ENCODE assay signal across 1 cellular context in the genomic region with DNA sequence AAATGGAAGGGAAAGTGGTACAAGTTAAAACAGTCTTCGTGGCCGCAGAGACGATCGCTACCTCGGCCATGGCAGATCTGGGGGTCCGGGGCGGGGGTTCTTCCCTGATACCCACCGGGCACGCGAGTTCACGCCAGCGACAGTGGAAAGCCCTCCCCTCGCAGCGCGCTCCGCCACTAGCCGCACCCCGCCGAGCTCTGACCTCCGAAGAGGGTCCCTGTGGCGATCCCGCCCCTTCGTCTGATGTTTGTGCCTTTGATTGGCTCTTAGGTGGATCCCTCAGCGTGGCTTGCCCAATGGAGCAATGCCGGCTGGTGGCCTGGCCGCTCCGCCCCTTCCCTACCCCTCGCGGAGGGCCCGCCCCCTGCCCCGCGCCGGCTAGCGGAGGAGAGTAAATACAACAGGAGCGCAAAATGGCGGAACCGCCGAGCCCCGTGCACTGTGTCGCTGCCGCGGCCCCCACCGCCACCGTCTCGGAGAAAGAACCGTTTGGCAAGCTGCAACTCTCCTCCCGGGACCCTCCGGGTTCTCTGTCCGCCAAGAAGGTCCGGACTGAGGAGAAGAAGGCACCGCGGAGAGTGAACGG.
TF ChIP-seq lines count a peak whose summit lies in the region.

A gene (plus strand): TSS at position 403 of the 586 bp plus-strand sequence. CDS start 11 bp downstream, at position 414.

TF ChIP-seq in HepG2, 621 proteins besides CTCF, POLR2A, EP300 and RAD21 (continued from another document and continues in another):
- TF ChIP-seq, protein P1, sequence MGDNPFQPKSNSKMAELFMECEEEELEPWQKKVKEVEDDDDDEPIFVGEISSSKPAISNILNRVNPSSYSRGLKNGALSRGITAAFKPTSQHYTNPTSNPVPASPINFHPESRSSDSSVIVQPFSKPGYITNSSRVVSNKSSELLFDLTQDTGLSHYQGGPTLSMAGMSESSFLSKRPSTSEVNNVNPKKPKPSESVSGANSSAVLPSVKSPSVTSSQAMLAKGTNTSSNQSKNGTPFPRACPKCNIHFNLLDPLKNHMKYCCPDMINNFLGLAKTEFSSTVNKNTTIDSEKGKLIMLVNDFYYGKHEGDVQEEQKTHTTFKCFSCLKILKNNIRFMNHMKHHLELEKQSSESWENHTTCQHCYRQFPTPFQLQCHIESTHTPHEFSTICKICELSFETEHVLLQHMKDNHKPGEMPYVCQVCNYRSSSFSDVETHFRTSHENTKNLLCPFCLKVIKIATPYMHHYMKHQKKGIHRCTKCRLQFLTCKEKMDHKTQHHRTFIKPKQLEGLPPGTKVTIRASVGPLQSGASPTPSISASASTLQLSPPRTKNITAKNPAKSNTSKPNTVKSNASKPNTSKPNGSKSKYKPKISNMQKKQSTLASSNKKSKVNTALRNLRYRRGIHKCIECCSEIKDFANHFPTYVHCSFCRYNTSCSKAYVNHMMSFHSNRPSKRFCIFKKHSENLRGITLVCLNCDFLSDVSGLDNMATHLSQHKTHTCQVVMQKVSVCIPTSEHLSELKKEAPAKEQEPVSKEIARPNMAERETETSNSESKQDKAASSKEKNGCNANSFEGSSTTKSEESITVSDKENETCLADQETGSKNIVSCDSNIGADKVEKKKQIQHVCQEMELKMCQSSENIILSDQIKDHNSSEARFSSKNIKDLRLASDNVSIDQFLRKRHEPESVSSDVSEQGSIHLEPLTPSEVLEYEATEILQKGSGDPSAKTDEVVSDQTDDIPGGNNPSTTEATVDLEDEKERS (CRISPR knock-in tag; IDR thresholded peaks at IDR 0.05), result no peak; the same call in none of the 2 replicates
- TF ChIP-seq LCORL (IDR thresholded peaks at IDR 0.05) (no peak), LCORL (CRISPR knock-in tag; IDR thresholded peaks at IDR 0.05) (peak; percentile 42; the same call in 1 of the 2 replicates), REXO4 (CRISPR knock-in tag; IDR thresholded peaks at IDR 0.05; ENCODE audit: borderline replicate concordance) (no peak), ZC3H13 (CRISPR knock-in tag; IDR thresholded peaks at IDR 0.05) (peak; percentile 80), HCFC1 (IDR thresholded peaks at IDR 0.05; ENCODE audit: low read depth, low read length) (no peak), ZNF737 (CRISPR knock-in tag; IDR thresholded peaks at IDR 0.05; ENCODE audit: borderline replicate concordance) (no peak), KMT2B (CRISPR knock-in tag; IDR thresholded peaks at IDR 0.05) (peak; percentile 91), RFX3 (CRISPR knock-in tag; IDR thresholded peaks at IDR 0.05) (no peak), ARNT2 (CRISPR knock-in tag; IDR thresholded peaks at IDR 0.05; ENCODE audit: low read depth) (peak; percentile 37; the same call in 1 of the 2 replicates), HNRNPH1 (optimal IDR thresholded peaks at IDR 0.05; ENCODE audit: low read depth, low read length) (no peak), ZNF30 (CRISPR knock-in tag; IDR thresholded peaks at IDR 0.05) (no peak), ZNF160 (CRISPR knock-in tag; IDR thresholded peaks at IDR 0.05) (0 out of 2 replicates have a peak, but pooled peaks have one; percentile 34), CBX5 (CRISPR knock-in tag; IDR thresholded peaks at IDR 0.05; ENCODE audit: borderline replicate concordance) (peak; percentile 48; the same call in 1 of the 2 replicates), GABPA (IDR thresholded peaks at IDR 0.05; ENCODE audit: low read depth, low read length) (no peak), GABPA (CRISPR knock-in tag; IDR thresholded peaks at IDR 0.05; ENCODE audit: low read depth) (peak; percentile 58; the same call in 1 of the 2 replicates), ZFY (CRISPR knock-in tag; IDR thresholded peaks at IDR 0.05) (no peak; the same call in 1 of the 2 replicates), ZNF772 (CRISPR knock-in tag; IDR thresholded peaks at IDR 0.05) (peak; percentile 51; the same call in 1 of the 2 replicates), TCF7 (IDR thresholded peaks at IDR 0.05; ENCODE audit: low read depth) (no peak), YY1 (IDR thresholded peaks at IDR 0.05; ENCODE audit: insufficient read depth, insufficient replicate concordance, low read depth, low read length) (peak; percentile 96), POGZ (CRISPR knock-in tag; IDR thresholded peaks at IDR 0.05) (peak; percentile 86), AGO2 (optimal IDR thresholded peaks at IDR 0.05; ENCODE audit: low read depth, low read length) (no peak), SNAI1 (CRISPR knock-in tag; IDR thresholded peaks at IDR 0.05; ENCODE audit: borderline replicate concordance) (no peak), ZNF614 (CRISPR knock-in tag; IDR thresholded peaks at IDR 0.05; ENCODE audit: borderline replicate concordance) (peak; percentile 17; the same call in 1 of the 2 replicates), WIZ (CRISPR knock-in tag; IDR thresholded peaks at IDR 0.05) (no peak), ATM (IDR thresholded peaks at IDR 0.05; ENCODE audit: borderline replicate concordance) (no peak), SMAD1 (CRISPR knock-in tag; IDR thresholded peaks at IDR 0.05; ENCODE audit: borderline replicate concordance, low read depth) (0 out of 2 replicates have a peak, but pooled peaks have one; percentile 31), KAT2B (IDR thresholded peaks at IDR 0.05; ENCODE audit: borderline replicate concordance, low read depth, low read length) (no peak), ZNF441 (CRISPR knock-in tag; IDR thresholded peaks at IDR 0.05; ENCODE audit: borderline replicate concordance) (no peak), DR1 (CRISPR knock-in tag; IDR thresholded peaks at IDR 0.05) (0 out of 2 replicates have a peak, but pooled peaks have one; percentile 27), ZNF672 (CRISPR knock-in tag; IDR thresholded peaks at IDR 0.05) (no peak), ZNF607 (CRISPR knock-in tag; IDR thresholded peaks at IDR 0.05; ENCODE audit: borderline replicate concordance) (0 out of 2 replicates have a peak, but pooled peaks have one; percentile 56), HIVEP1 (CRISPR knock-in tag; IDR thresholded peaks at IDR 0.05) (peak; percentile 48; the same call in 1 of the 2 replicates), ZNF761 (CRISPR knock-in tag; conservative IDR thresholded peaks at IDR 0.05) (peak; percentile 73; the same call in 1 of the 2 replicates), ZNF350 (CRISPR knock-in tag; IDR thresholded peaks at IDR 0.05; ENCODE audit: borderline replicate concordance, low read depth) (peak; percentile 76), GTF2F1 (IDR thresholded peaks at IDR 0.05; ENCODE audit: low read length) (no peak), ZNF558 (CRISPR knock-in tag; IDR thresholded peaks at IDR 0.05; ENCODE audit: borderline replicate concordance) (no peak), NR2C2 (CRISPR knock-in tag; IDR thresholded peaks at IDR 0.05; ENCODE audit: borderline replicate concordance) (peak; percentile 72), ZSCAN29 (CRISPR knock-in tag; conservative IDR thresholded peaks at IDR 0.05) (no peak), ASH2L (IDR thresholded peaks at IDR 0.05; ENCODE audit: insufficient read length, low read depth, low read length) (peak; percentile 94)
- TF ChIP-seq, protein P2, sequence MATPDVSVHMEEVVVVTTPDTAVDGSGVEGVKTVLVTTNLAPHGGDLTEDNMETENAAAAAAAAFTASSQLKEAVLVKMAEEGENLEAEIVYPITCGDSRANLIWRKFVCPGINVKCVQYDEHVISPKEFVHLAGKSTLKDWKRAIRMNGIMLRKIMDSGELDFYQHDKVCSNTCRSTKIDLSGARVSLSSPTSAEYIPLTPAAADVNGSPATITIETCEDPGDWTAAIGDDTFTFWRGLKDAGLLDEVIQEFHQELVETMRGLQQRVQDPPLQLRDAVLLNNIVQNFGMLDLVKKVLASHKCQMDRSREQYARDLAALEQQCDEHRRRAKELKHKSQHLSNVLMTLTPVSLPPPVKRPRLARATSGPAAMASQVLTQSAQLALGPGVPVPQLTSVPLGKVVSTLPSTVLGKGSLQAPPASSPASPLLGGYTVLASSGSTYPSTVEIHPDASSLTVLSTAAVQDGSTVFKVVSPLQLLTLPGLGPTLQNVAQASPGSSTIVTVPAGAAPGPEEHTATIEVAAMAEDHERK (CRISPR knock-in tag; IDR thresholded peaks at IDR 0.05; ENCODE audit: low read depth), result 0 out of 2 replicates have a peak, but pooled peaks have one; percentile 24
- TF ChIP-seq, protein P3, sequence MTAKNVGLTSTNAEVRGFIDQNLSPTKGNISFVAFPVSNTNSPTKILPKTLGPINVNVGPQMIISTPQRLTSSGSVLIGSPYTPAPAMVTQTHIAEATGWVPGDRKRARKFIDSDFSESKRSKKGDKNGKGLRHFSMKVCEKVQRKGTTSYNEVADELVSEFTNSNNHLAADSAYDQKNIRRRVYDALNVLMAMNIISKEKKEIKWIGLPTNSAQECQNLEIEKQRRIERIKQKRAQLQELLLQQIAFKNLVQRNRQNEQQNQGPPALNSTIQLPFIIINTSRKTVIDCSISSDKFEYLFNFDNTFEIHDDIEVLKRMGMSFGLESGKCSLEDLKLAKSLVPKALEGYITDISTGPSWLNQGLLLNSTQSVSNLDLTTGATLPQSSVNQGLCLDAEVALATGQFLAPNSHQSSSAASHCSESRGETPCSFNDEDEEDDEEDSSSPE (CRISPR knock-in tag; IDR thresholded peaks at IDR 0.05), result peak; percentile 69
- TF ChIP-seq, protein P4, sequence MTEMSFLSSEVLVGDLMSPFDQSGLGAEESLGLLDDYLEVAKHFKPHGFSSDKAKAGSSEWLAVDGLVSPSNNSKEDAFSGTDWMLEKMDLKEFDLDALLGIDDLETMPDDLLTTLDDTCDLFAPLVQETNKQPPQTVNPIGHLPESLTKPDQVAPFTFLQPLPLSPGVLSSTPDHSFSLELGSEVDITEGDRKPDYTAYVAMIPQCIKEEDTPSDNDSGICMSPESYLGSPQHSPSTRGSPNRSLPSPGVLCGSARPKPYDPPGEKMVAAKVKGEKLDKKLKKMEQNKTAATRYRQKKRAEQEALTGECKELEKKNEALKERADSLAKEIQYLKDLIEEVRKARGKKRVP (CRISPR knock-in tag; IDR thresholded peaks at IDR 0.05), result peak in 1 of 2 experiments; percentile 24; a peak in 1 of 4 replicates
- TF ChIP-seq, protein P5, sequence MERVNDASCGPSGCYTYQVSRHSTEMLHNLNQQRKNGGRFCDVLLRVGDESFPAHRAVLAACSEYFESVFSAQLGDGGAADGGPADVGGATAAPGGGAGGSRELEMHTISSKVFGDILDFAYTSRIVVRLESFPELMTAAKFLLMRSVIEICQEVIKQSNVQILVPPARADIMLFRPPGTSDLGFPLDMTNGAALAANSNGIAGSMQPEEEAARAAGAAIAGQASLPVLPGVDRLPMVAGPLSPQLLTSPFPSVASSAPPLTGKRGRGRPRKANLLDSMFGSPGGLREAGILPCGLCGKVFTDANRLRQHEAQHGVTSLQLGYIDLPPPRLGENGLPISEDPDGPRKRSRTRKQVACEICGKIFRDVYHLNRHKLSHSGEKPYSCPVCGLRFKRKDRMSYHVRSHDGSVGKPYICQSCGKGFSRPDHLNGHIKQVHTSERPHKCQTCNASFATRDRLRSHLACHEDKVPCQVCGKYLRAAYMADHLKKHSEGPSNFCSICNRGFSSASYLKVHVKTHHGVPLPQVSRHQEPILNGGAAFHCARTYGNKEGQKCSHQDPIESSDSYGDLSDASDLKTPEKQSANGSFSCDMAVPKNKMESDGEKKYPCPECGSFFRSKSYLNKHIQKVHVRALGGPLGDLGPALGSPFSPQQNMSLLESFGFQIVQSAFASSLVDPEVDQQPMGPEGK (CRISPR knock-in tag; IDR thresholded peaks at IDR 0.05), result peak; percentile 70
- TF ChIP-seq, protein P6, sequence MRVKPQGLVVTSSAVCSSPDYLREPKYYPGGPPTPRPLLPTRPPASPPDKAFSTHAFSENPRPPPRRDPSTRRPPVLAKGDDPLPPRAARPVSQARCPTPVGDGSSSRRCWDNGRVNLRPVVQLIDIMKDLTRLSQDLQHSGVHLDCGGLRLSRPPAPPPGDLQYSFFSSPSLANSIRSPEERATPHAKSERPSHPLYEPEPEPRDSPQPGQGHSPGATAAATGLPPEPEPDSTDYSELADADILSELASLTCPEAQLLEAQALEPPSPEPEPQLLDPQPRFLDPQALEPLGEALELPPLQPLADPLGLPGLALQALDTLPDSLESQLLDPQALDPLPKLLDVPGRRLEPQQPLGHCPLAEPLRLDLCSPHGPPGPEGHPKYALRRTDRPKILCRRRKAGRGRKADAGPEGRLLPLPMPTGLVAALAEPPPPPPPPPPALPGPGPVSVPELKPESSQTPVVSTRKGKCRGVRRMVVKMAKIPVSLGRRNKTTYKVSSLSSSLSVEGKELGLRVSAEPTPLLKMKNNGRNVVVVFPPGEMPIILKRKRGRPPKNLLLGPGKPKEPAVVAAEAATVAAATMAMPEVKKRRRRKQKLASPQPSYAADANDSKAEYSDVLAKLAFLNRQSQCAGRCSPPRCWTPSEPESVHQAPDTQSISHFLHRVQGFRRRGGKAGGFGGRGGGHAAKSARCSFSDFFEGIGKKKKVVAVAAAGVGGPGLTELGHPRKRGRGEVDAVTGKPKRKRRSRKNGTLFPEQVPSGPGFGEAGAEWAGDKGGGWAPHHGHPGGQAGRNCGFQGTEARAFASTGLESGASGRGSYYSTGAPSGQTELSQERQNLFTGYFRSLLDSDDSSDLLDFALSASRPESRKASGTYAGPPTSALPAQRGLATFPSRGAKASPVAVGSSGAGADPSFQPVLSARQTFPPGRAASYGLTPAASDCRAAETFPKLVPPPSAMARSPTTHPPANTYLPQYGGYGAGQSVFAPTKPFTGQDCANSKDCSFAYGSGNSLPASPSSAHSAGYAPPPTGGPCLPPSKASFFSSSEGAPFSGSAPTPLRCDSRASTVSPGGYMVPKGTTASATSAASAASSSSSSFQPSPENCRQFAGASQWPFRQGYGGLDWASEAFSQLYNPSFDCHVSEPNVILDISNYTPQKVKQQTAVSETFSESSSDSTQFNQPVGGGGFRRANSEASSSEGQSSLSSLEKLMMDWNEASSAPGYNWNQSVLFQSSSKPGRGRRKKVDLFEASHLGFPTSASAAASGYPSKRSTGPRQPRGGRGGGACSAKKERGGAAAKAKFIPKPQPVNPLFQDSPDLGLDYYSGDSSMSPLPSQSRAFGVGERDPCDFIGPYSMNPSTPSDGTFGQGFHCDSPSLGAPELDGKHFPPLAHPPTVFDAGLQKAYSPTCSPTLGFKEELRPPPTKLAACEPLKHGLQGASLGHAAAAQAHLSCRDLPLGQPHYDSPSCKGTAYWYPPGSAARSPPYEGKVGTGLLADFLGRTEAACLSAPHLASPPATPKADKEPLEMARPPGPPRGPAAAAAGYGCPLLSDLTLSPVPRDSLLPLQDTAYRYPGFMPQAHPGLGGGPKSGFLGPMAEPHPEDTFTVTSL (CRISPR knock-in tag; IDR thresholded peaks at IDR 0.05; ENCODE audit: borderline replicate concordance), result 0 out of 2 replicates have a peak, but pooled peaks have one; percentile 29
- TF ChIP-seq, protein P7, sequence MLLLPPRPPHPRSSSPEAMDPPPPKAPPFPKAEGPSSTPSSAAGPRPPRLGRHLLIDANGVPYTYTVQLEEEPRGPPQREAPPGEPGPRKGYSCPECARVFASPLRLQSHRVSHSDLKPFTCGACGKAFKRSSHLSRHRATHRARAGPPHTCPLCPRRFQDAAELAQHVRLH (CRISPR knock-in tag; IDR thresholded peaks at IDR 0.05; ENCODE audit: borderline replicate concordance, low read depth), result no peak; the same call in 1 of the 2 replicates
- TF ChIP-seq, protein P8, sequence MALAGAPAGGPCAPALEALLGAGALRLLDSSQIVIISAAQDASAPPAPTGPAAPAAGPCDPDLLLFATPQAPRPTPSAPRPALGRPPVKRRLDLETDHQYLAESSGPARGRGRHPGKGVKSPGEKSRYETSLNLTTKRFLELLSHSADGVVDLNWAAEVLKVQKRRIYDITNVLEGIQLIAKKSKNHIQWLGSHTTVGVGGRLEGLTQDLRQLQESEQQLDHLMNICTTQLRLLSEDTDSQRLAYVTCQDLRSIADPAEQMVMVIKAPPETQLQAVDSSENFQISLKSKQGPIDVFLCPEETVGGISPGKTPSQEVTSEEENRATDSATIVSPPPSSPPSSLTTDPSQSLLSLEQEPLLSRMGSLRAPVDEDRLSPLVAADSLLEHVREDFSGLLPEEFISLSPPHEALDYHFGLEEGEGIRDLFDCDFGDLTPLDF (CRISPR knock-in tag; IDR thresholded peaks at IDR 0.05), result no peak
